ENCODE assay signal across 8 cellular contexts in the genomic region with DNA sequence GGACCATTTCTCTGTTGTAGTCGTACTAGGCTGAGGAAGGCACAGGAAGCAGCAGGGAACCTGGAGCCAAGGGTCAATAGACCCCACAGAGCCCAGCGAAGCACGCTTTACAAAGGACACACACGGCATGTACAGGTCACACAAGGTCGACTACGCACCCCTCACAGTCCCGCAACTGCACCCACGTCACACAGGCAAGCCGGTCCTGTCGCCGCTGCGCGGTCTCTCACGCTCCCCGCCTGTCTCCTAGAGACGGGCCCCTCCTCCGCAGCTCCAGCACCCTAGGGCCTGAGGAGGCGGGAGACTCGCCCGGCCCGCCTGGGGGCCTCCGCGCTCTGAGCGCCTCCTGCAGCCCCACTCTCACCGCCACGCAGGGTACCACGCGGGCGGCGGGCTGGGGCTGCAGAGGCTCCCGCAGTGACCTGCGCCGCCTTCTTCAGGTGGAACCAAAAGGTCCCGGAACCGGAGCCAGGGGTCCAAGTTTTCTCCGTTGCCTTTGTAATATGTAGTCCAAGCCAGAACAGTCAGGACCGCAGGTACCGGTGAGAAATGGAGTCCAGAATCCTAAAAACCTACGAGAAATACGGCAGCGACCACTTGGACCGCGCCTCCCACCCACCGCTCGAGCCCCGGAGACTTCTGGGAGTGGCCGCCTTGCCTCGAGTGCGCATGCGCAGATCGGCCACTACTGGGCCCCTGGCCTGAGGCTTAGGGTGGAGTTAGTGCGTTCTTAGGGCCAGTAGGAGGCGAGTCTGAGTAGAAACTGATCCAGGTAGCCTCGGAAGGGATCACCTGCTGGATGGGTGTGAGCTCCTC. TPM values are rescaled to one million over a fixed set of nuclear protein-coding genes. Genes with fewer than 3 reads are reported as not detected.
DNase-seq lines count a peak whose midpoint lies in the region; ATAC-seq and TF ChIP-seq lines count a peak whose summit lies in the region.

TSS of gene ZNF607 (minus strand) at position 651 of the 816 bp plus-strand sequence. CDS start 8,143 bp downstream, outside the sequence.

- POLR2A ChIA-PET in activated CD8-positive, alpha-beta T cell treated with anti-CD3 and anti-CD28 coated beads, Interleukin-2, amount 10 ng/mL, durations not matched to agents 7 days and 5 days (lab: Charles Lee) = interaction anchor here (0.6 to 0.8 kb wide), 2 partner anchors 61 to 65 kb away, joined by 3 read pairs; no protein-coding TSS in a partner anchor

- H3K4me1 ChIP-seq in effector memory CD4-positive, alpha-beta T cell (ENCODE audit: control insufficient read depth, insufficient read depth, low read length, poor library complexity, severe bottlenecking) = peaks cover 10% of the 10 kb centered on the region

- peaks cover 23% of the 10 kb centered on the region for H3K9me3 Mint-ChIP-seq in activated CD8-positive, alpha-beta T cell treated with anti-CD3 and anti-CD28 coated beads, Interleukin-2, amount 10 ng/mL, durations not matched to agents 7 days and 5 days (ENCODE audit: insufficient read depth)

- peak within 1 kb of the TSS; percentile 61 for H3K27ac ChIP-seq in effector memory CD4-positive, alpha-beta T cell (ENCODE audit: insufficient read depth, low read length, poor library complexity, severe bottlenecking)

- no peaks in the 10 kb centered on the region for H3K27me3 ChIP-seq in effector memory CD4-positive, alpha-beta T cell (replicated peaks; ENCODE audit: control insufficient read depth, insufficient read depth, low read length, poor library complexity, severe bottlenecking)

- H3K4me3 ChIP-seq in AG10803 (ENCODE audit: low read length) = peak within 1 kb of the TSS; percentile 83
- H3K4me3 ChIP-seq in effector memory CD4-positive, alpha-beta T cell (ENCODE audit: insufficient read depth, low read depth, low read length, poor library complexity, severe bottlenecking) = peak within 1 kb of the TSS; percentile 72

- peaks cover 29% of the 10 kb centered on the region for H3K36me3 Mint-ChIP-seq in activated CD8-positive, alpha-beta T cell treated with anti-CD3 and anti-CD28 coated beads, Interleukin-2, amount 10 ng/mL, durations not matched to agents 7 days and 5 days (ENCODE audit: low read depth)

- H3K9me3 ChIP-seq in effector memory CD4-positive, alpha-beta T cell (ENCODE audit: control insufficient read depth, low read length) = no peaks in the 10 kb centered on the region

- ATAC-seq in GM19035 (IDR thresholded peaks at IDR 0.05; ENCODE audit: unreplicated experiment) (peak; percentile 87), HG03354 (IDR thresholded peaks at IDR 0.05; ENCODE audit: poor library complexity, severe bottlenecking, unreplicated experiment) (peak; percentile 95)
- peak; percentile 94 for ATAC-seq in activated CD8-positive, alpha-beta T cell treated with anti-CD3 and anti-CD28 coated beads, Interleukin-2, amount 10 ng/mL, durations not matched to agents 7 days and 5 days

- TF ChIP-seq CTCF in AG10803 (conservative IDR thresholded peaks at IDR 0.05; ENCODE audit: low read length) = peak; percentile 75

- H3K4me1 Mint-ChIP-seq in activated CD8-positive, alpha-beta T cell treated with anti-CD3 and anti-CD28 coated beads, Interleukin-2, amount 10 ng/mL, durations not matched to agents 7 days and 5 days (ENCODE audit: low read depth) = peaks cover 14% of the 10 kb centered on the region

- peak within 1 kb of the TSS; percentile 79 for H3K4me3 Mint-ChIP-seq in activated CD8-positive, alpha-beta T cell treated with anti-CD3 and anti-CD28 coated beads, Interleukin-2, amount 10 ng/mL, durations not matched to agents 7 days and 5 days

- no peaks in the 10 kb centered on the region for H3K36me3 ChIP-seq in effector memory CD4-positive, alpha-beta T cell (ENCODE audit: control insufficient read depth, insufficient read depth, low read length)

- peak within 1 kb of the TSS; percentile 78 for H3K27ac Mint-ChIP-seq in activated CD8-positive, alpha-beta T cell treated with anti-CD3 and anti-CD28 coated beads, Interleukin-2, amount 10 ng/mL, durations not matched to agents 7 days and 5 days

- no peaks in the 10 kb centered on the region for H3K27me3 Mint-ChIP-seq in activated CD8-positive, alpha-beta T cell treated with anti-CD3 and anti-CD28 coated beads, Interleukin-2, amount 10 ng/mL, durations not matched to agents 7 days and 5 days (ENCODE audit: low read depth)

- CTCF ChIA-PET in activated CD8-positive, alpha-beta T cell treated with anti-CD3 and anti-CD28 coated beads, Interleukin-2, amount 10 ng/mL, durations not matched to agents 7 days and 5 days (lab: Charles Lee) = interaction anchor here (1.1 kb wide), 1 partner anchor 40 kb away, joined by 3 read pairs; no protein-coding TSS in a partner anchor

- DNase-seq in AG10803 (ENCODE audit: low read depth) (peak; percentile 83), NCI-H524 treated with DMSO at 0.1 percent for 48 hours (lab: John Stamatoyannopoulos, UW) (peak; percentile 75), medulla oblongata (ENCODE audit: extremely low spot score) (peak; percentile 92)
- peak; percentile 89 for DNase-seq in activated CD8-positive, alpha-beta T cell treated with anti-CD3 and anti-CD28 coated beads, Interleukin-2, amount 10 ng/mL, durations not matched to agents 7 days and 5 days
- peak; percentile 55 to 73 (median 60) for DNase-seq in effector memory CD4-positive, alpha-beta T cell
- peak; percentile 69 to 82 (median 81) for DNase-seq in stimulated activated CD4-positive, alpha-beta T cell treated with anti-CD3 and anti-CD28 coated beads, TNF-alpha, amount 100 ng/mL, for 48 hours (ENCODE audit: low read depth in 3 of 3)

RNA-seq across cellular contexts. Expression of gene ZNF607, which starts in this region (rescaled TPM):
- 1 to 10 TPM; 4.4 to 5.0 TPM for total RNA-seq in activated CD8-positive, alpha-beta T cell treated with anti-CD3 and anti-CD28 coated beads, Interleukin-2, amount 10 ng/mL, durations not matched to agents 7 days and 5 days

Comparison
In these comparisons a context has a peak if more than half of its experiments do, and no peak if none do; other contexts are left out.
1. Peak in every context shown above with its lines: DNase-seq, ATAC-seq, H3K4me3 ChIP-seq and H3K27ac ChIP-seq.